16 cellular contexts compared by ENCODE assay signal in genomic region chr1:23283660-23284602, GRCh38.
DNase-seq lines count a peak whose midpoint lies in the region; ATAC-seq, FAIRE-seq and TF ChIP-seq lines count a peak whose summit lies in the region.
"Had no signal": no experiment of that assay in that cellular context is flagged by ENCODE, and none has a peak within 500 bp of the region (broad histone marks: within the 10 kb centered on the region; RNA-seq: fewer than 3 reads in every experiment).

No MANE protein-coding gene starts in this region.

- peak; percentile 26 for FAIRE-seq in HTR-8/SVneo (lab: Jason Lieb, UNC)

- H3K9me3 ChIP-seq in right lobe of liver (no peaks in the 10 kb centered on the region), ovary (no peaks in the 10 kb centered on the region), MG63 (no peaks in the 10 kb centered on the region)

- no peak for TF ChIP-seq EP300 in ovary (IDR thresholded peaks at IDR 0.05)

- no peak for TF ChIP-seq POLR2A in right lobe of liver (IDR thresholded peaks at IDR 0.05)
- no peak for TF ChIP-seq POLR2A in ovary (IDR thresholded peaks at IDR 0.05)

- intact Hi-C loops in right lobe of liver (cut with DNase I) (no loop called here), ovary (cut with DNase I) (no loop called here)

- H3K27me3 Mint-ChIP-seq in chondrocyte (ENCODE audit: low read depth): no peaks in the 10 kb centered on the region
- H3K27me3 Mint-ChIP-seq: activated B cell treated with CpG ODN at 0.5 μM for 24 hours, memory B cell had no signal

- 47% methylated on average over 4 of the region's 4 CpGs for WGBS in right lobe of liver (ENCODE audit: insufficient coverage, low coverage, low lambda C conversion rate, missing lambda C conversion rate)
- WGBS in ovary, 3 donors: 71 to 80% (median 72%) methylated on average over 4 of the region's 4 CpGs

- H3K4me3 ChIP-seq in right lobe of liver (peak overlapping the region in 2 of 3 donors; percentile 6 to 12), ovary (no peak overlapping the region), MG63 (no peak overlapping the region), coronary artery (no peak overlapping the region)

- ATAC-seq in right lobe of liver: peak; percentile 82 to 89 (median 88)
- ATAC-seq: activated T-cell treated with anti-CD3 and anti-CD28 coated beads, Interleukin-2, amount 50 U/mL, for 4 hours; right cardiac atrium had no signal

- peaks cover 0 to 36% (median 18%) of the 10 kb centered on the region in 4 donors for H3K4me1 ChIP-seq in right lobe of liver
- H3K4me1 ChIP-seq in ovary (ENCODE audit: insufficient read depth): no peaks in the 10 kb centered on the region

- H3K27ac ChIP-seq in right lobe of liver (peak overlapping the region; percentile 0 to 68 (median 2)), ovary (no peak overlapping the region), coronary artery (no peak overlapping the region)

- peaks cover 13% of the 10 kb centered on the region for H3K36me3 Mint-ChIP-seq in chondrocyte (ENCODE audit: low read depth)

- TF ChIP-seq CTCF in chondrocyte (IDR thresholded peaks at IDR 0.05) (no peak), right lobe of liver (IDR thresholded peaks at IDR 0.05) (no peak), ovary (IDR thresholded peaks at IDR 0.05) (no peak), coronary artery (IDR thresholded peaks at IDR 0.05) (no peak)

- no peak overlapping the region for H3K4me3 Mint-ChIP-seq in chondrocyte (ENCODE audit: unreplicated experiment)
- H3K4me3 Mint-ChIP-seq: activated B cell treated with CpG ODN at 0.5 μM for 24 hours; activated T-cell treated with anti-CD3 and anti-CD28 coated beads, Interleukin-2, amount 50 U/mL, for 4 hours; H9; memory B cell had no signal

- DNase-seq in AG08395 (ENCODE audit: low spot score): peak; percentile 39
- DNase-seq in HTR-8/SVneo (ENCODE audit: insufficient read length, low spot score): peak; percentile 14
- no peak for DNase-seq in chondrocyte (ENCODE audit: low spot score)
- DNase-seq in right lobe of liver: no peak
- DNase-seq in ovary: no peak
- DNase-seq in MG63: no peak
- DNase-seq in coronary artery (ENCODE audit: low spot score): no peak
- DNase-seq in D341Med (ENCODE audit: low spot score): no peak
- DNase-seq: activated B cell treated with CpG ODN at 0.5 μM for 24 hours; activated T-cell treated with anti-CD3 and anti-CD28 coated beads, Interleukin-2, amount 50 U/mL, for 4 hours; cerebellar nuclear complex; H9; NCI-H510A; right cardiac atrium; SHP77 treated with DMSO at 0.1 percent for 48 hours had no signal

- H3K36me3 ChIP-seq in right lobe of liver (no peaks in the 10 kb centered on the region), ovary (no peaks in the 10 kb centered on the region), MG63 (peaks cover 73% of the 10 kb centered on the region)

- no peaks in the 10 kb centered on the region for H3K9me3 Mint-ChIP-seq in chondrocyte (ENCODE audit: low read depth)
- H3K9me3 Mint-ChIP-seq: activated B cell treated with CpG ODN at 0.5 μM for 24 hours; activated T-cell treated with anti-CD3 and anti-CD28 coated beads, Interleukin-2, amount 50 U/mL, for 4 hours; H9; memory B cell had no signal

- peaks cover 25% of the 10 kb centered on the region for H3K4me1 Mint-ChIP-seq in chondrocyte (ENCODE audit: low read depth)
- H3K4me1 Mint-ChIP-seq: H9, memory B cell had no signal

- H3K27ac Mint-ChIP-seq in chondrocyte (ENCODE audit: unreplicated experiment): peak overlapping the region; percentile 38
- H3K27ac Mint-ChIP-seq: activated B cell treated with CpG ODN at 0.5 μM for 24 hours, H9, memory B cell had no signal

- H3K27me3 ChIP-seq in right lobe of liver: no peaks in the 10 kb centered on the region
- H3K27me3 ChIP-seq in ovary: no peaks in the 10 kb centered on the region
- no peaks in the 10 kb centered on the region for H3K27me3 ChIP-seq in MG63

Comparison
In these comparisons a context has a peak if more than half of its experiments do, and no peak if none do; other contexts are left out.
1. DNase-seq: peak in AG08395 (single experiment) and HTR-8/SVneo (single experiment); none in chondrocyte (single experiment), right lobe of liver (0 of 3), ovary (0 of 5), MG63 (single experiment), coronary artery (single experiment) and D341Med (single experiment).
2. H3K27ac ChIP-seq: peak in right lobe of liver (3 of 3); none in ovary (0 of 2) and coronary artery (0 of 2).
3. H3K4me3 ChIP-seq: peak in right lobe of liver (2 of 3); none in ovary (single experiment), MG63 (single experiment) and coronary artery (single experiment).